ENCODE assay signal across 9 cellular contexts in the genomic region with DNA sequence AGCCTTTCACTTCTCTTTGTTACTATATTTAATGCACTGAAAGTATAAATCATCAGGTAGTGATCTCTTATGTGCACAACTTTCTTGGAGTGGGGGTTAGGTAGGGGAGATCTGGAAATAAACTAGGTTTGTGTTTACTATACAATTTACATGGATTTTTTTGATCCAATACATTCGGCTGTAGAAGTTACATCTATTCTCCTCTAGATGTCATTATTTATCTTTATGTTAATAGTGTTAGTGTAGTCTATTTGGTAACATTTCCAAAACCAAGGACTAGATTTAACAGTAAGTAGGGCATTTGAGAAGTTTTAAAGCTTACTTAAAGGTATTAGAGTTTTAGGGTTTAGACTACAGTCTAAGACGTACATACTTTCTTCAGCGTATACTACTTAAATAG. TPM values are rescaled to one million over a fixed set of nuclear protein-coding genes. Genes with fewer than 3 reads are reported as not detected.
DNase-seq lines count a peak whose midpoint lies in the region; ATAC-seq, FAIRE-seq and TF ChIP-seq lines count a peak whose summit lies in the region.
"Had no signal": no experiment of that assay in that cellular context is flagged by ENCODE, and none has a peak within 500 bp of the region (broad histone marks: within the 10 kb centered on the region; RNA-seq: fewer than 3 reads in every experiment).

No MANE protein-coding gene starts in this region.

- no peak overlapping the region for H3K4me3 Mint-ChIP-seq in activated T-helper 2 cell treated with anti-CD3 and anti-CD28 coated beads, Interferon-gamma antibody, Interleukin-2, Interleukin-4, amounts not matched to agents 10 μg/mL and 5 μg/mL and 100 μg/mL, durations not matched to agents 14 hours and 24 hours and 36 hours (ENCODE audit: low read depth)
- H3K4me3 Mint-ChIP-seq: stimulated activated naive CD8-positive, alpha-beta T cell treated with anti-CD3 and anti-CD28 coated beads, Interleukin-15, Interleukin-2, amounts not matched to agents 100 ng/mL and 50 ng/mL, for 24 hours had no signal

- FAIRE-seq in H54 (lab: Jason Lieb, UNC): peak; percentile 36

- no peaks in the 10 kb centered on the region for H3K27me3 ChIP-seq in BJ (ENCODE audit: control insufficient read depth, insufficient read depth, low read length)

- no peak overlapping the region for H3K27ac Mint-ChIP-seq in activated T-helper 2 cell treated with anti-CD3 and anti-CD28 coated beads, Interferon-gamma antibody, Interleukin-2, Interleukin-4, amounts not matched to agents 10 μg/mL and 5 μg/mL and 100 μg/mL, durations not matched to agents 14 hours and 24 hours and 36 hours
- H3K27ac Mint-ChIP-seq: stimulated activated naive CD8-positive, alpha-beta T cell treated with anti-CD3 and anti-CD28 coated beads, Interleukin-15, Interleukin-2, amounts not matched to agents 100 ng/mL and 50 ng/mL, for 24 hours had no signal

- H3K4me3 ChIP-seq in BJ (ENCODE audit: low read depth, low read length): no peak overlapping the region

- no peaks in the 10 kb centered on the region for H3K9me3 Mint-ChIP-seq in activated T-helper 2 cell treated with anti-CD3 and anti-CD28 coated beads, Interferon-gamma antibody, Interleukin-2, Interleukin-4, amounts not matched to agents 10 μg/mL and 5 μg/mL and 100 μg/mL, durations not matched to agents 14 hours and 24 hours and 36 hours
- H3K9me3 Mint-ChIP-seq: stimulated activated naive CD8-positive, alpha-beta T cell treated with anti-CD3 and anti-CD28 coated beads, Interleukin-15, Interleukin-2, amounts not matched to agents 100 ng/mL and 50 ng/mL, for 24 hours had no signal

- CTCF ChIA-PET in BJ (lab: Yijun Ruan, JAX): interaction anchor here (0.5 to 5.2 kb wide), 15 partner anchors 9 to 506 kb away, joined by 3 to 101 read pairs (median 4); no protein-coding TSS in a partner anchor

- DNase-seq in BJ (ENCODE audit: low read depth) (no peak), H54 (ENCODE audit: insufficient read length, low spot score) (no peak), SW480 (ENCODE audit: low spot score) (peak; percentile 60), left ventricle myocardium superior (no peak), ureter (ENCODE audit: low spot score) (no peak), HK-2 (ENCODE audit: unreplicated experiment) (no peak)
- no peak for DNase-seq in activated T-helper 2 cell treated with anti-CD3 and anti-CD28 coated beads, Interferon-gamma antibody, Interleukin-2, Interleukin-4, amounts not matched to agents 10 μg/mL and 5 μg/mL and 100 μg/mL, durations not matched to agents 14 hours and 24 hours and 36 hours (ENCODE audit: low spot score)

- peaks cover 26% of the 10 kb centered on the region for H3K4me1 Mint-ChIP-seq in activated T-helper 2 cell treated with anti-CD3 and anti-CD28 coated beads, Interferon-gamma antibody, Interleukin-2, Interleukin-4, amounts not matched to agents 10 μg/mL and 5 μg/mL and 100 μg/mL, durations not matched to agents 14 hours and 24 hours and 36 hours (ENCODE audit: low read depth)

- peaks cover 56% of the 10 kb centered on the region for H3K36me3 Mint-ChIP-seq in activated T-helper 2 cell treated with anti-CD3 and anti-CD28 coated beads, Interferon-gamma antibody, Interleukin-2, Interleukin-4, amounts not matched to agents 10 μg/mL and 5 μg/mL and 100 μg/mL, durations not matched to agents 14 hours and 24 hours and 36 hours (ENCODE audit: low read depth)

- ATAC-seq in left ventricle myocardium superior (peak; percentile 51), HG02588 (IDR thresholded peaks at IDR 0.05; ENCODE audit: unreplicated experiment) (no peak)

- intact Hi-C loops in left ventricle myocardium superior (cut with micrococcal nuclease): loop anchor here (1.0 kb wide), 1 partner anchor 96 kb away; no protein-coding TSS in a partner anchor
- intact Hi-C loops in activated T-helper 2 cell treated with anti-CD3 and anti-CD28 coated beads, Interferon-gamma antibody, Interleukin-2, Interleukin-4, amounts not matched to agents 10 μg/mL and 5 μg/mL and 100 μg/mL, durations not matched to agents 14 hours and 24 hours and 36 hours (cut with micrococcal nuclease): loop anchor here (1.0 kb wide), 1 partner anchor 93 kb away; no protein-coding TSS in a partner anchor

- POLR2A ChIA-PET in BJ (lab: Charles Lee): no interaction called here

- peaks cover 3% of the 10 kb centered on the region; the same call in 1 of the 2 replicates for H3K36me3 ChIP-seq in BJ (ENCODE audit: control insufficient read depth, insufficient read depth, low read length)

- TF ChIP-seq CTCF in BJ (IDR thresholded peaks at IDR 0.05; ENCODE audit: insufficient read depth, low read depth, low read length): peak; percentile 38; the same call in 1 of the 2 replicates

- TF ChIP-seq POLR2A in H54 (IDR thresholded peaks at IDR 0.05; ENCODE audit: low read depth, low read length): no peak

- H3K27me3 Mint-ChIP-seq in activated T-helper 2 cell treated with anti-CD3 and anti-CD28 coated beads, Interferon-gamma antibody, Interleukin-2, Interleukin-4, amounts not matched to agents 10 μg/mL and 5 μg/mL and 100 μg/mL, durations not matched to agents 14 hours and 24 hours and 36 hours (ENCODE audit: low read depth): no peaks in the 10 kb centered on the region
- H3K27me3 Mint-ChIP-seq: stimulated activated naive CD8-positive, alpha-beta T cell treated with anti-CD3 and anti-CD28 coated beads, Interleukin-15, Interleukin-2, amounts not matched to agents 100 ng/mL and 50 ng/mL, for 24 hours had no signal

RNA-seq across cellular contexts. Expression of a gene that starts 5.4 kb away (rescaled TPM):
- polyA plus RNA-seq in BJ (2011; rRNA removed): 29.0 and 47.0 TPM in 2 replicates
- 13.7 and 14.8 TPM in 2 replicates for polyA minus RNA-seq in BJ (2011; rRNA and poly(A)+ RNA removed)
- total RNA-seq in left ventricle myocardium superior (50.6 TPM), ureter (56.4 TPM)
- total RNA-seq in activated T-helper 2 cell treated with anti-CD3 and anti-CD28 coated beads, Interferon-gamma antibody, Interleukin-2, Interleukin-4, amounts not matched to agents 10 μg/mL and 5 μg/mL and 100 μg/mL, durations not matched to agents 14 hours and 24 hours and 36 hours: 21.9 TPM in 2 replicates
